In the genomic region with DNA sequence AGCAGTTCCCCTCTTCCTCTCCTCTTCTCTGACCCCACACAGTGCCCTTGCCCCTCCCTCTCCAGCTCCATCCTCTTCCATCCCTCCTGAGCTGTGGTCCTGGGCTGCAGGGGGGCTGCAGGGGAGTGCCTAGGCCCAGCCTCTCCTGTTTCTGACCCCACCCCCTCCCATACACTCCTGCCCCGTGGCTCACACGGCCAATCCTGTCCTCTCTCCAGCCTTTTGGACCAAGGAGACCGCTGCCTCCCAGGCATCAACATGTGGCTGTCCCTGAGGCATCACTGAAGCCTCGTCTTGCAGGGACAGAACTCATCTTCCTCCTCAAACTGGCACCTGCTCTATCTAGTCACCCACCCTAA, we compare ENCODE assay signal across 24 cellular contexts. TPM values are rescaled to one million over a fixed set of nuclear protein-coding genes. Genes with fewer than 3 reads are reported as not detected.
DNase-seq lines count a peak whose midpoint lies in the region; ATAC-seq and TF ChIP-seq lines count a peak whose summit lies in the region.
"Had no signal": no experiment of that assay in that cellular context is flagged by ENCODE, and none has a peak within 500 bp of the region (broad histone marks: within the 10 kb centered on the region; RNA-seq: fewer than 3 reads in every experiment).

No MANE protein-coding gene starts in this region.

- H3K9me3 Mint-ChIP-seq in activated naive CD4-positive, alpha-beta T cell treated with anti-CD3 and anti-CD28 coated beads, Interleukin-2, amount 50 U/mL, for 72 hours, result no peaks in the 10 kb centered on the region
- no peaks in the 10 kb centered on the region for H3K9me3 Mint-ChIP-seq in activated naive CD8-positive, alpha-beta T cell treated with anti-CD3 and anti-CD28 coated beads, Interleukin-2, amount 10 ng/mL, durations not matched to agents 7 days and 5 days
- H3K9me3 Mint-ChIP-seq: activated CD4-positive, alpha-beta T cell treated with anti-CD3 and anti-CD28 coated beads, Interleukin-2, amount 10 ng/mL, durations not matched to agents 24 days and 14 days; activated T-helper 2 cell treated with anti-CD3 and anti-CD28 coated beads, Interferon-gamma antibody, Interleukin-2, Interleukin-4, amounts not matched to agents 10 μg/mL and 5 μg/mL and 100 μg/mL, durations not matched to agents 14 hours and 24 hours and 36 hours; brain; H9 had no signal

- H3K4me3 Mint-ChIP-seq in activated naive CD8-positive, alpha-beta T cell treated with anti-CD3 and anti-CD28 coated beads, Interleukin-2, amount 10 ng/mL, durations not matched to agents 7 days and 5 days, result no peak overlapping the region
- H3K4me3 Mint-ChIP-seq: activated CD4-positive, alpha-beta T cell treated with anti-CD3 and anti-CD28 coated beads, Interleukin-2, amount 10 ng/mL, durations not matched to agents 24 days and 14 days had no signal

- H3K36me3 ChIP-seq in lower lobe of right lung (peaks cover 46% of the 10 kb centered on the region), stomach smooth muscle (ENCODE audit: control insufficient read depth in 2 of 2, insufficient read depth in 2 of 2, low read length in 2 of 2) (peaks cover 19 to 29% of the 10 kb centered on the region in 2 donors)
- H3K36me3 ChIP-seq: SJCRH30 had no signal

- POLR2A ChIA-PET in activated naive CD8-positive, alpha-beta T cell treated with anti-CD3 and anti-CD28 coated beads, Interleukin-2, amount 10 ng/mL, durations not matched to agents 7 days and 5 days (lab: Charles Lee), result no interaction called here

- H3K27ac ChIP-seq in lower lobe of right lung (no peak overlapping the region), stomach smooth muscle (ENCODE audit: low read length) (peak overlapping the region; percentile 11)
- H3K27ac ChIP-seq: coronary artery, SJCRH30 had no signal

- no peak for TF ChIP-seq CTCF in lower lobe of right lung (IDR thresholded peaks at IDR 0.05)

- H3K9me3 ChIP-seq in lower lobe of right lung (no peaks in the 10 kb centered on the region), stomach smooth muscle (ENCODE audit: control insufficient read depth in 2 of 2, low read length in 2 of 2) (no peaks in the 10 kb centered on the region)
- H3K9me3 ChIP-seq: SJCRH30 had no signal

- intact Hi-C loops in lower lobe of right lung (cut with DNase I), result no loop called here

- H3K27ac Mint-ChIP-seq in activated naive CD4-positive, alpha-beta T cell treated with anti-CD3 and anti-CD28 coated beads, Interleukin-2, amount 50 U/mL, for 72 hours, result peak overlapping the region; percentile 17 to 70
- peak overlapping the region; percentile 52 for H3K27ac Mint-ChIP-seq in activated naive CD8-positive, alpha-beta T cell treated with anti-CD3 and anti-CD28 coated beads, Interleukin-2, amount 10 ng/mL, durations not matched to agents 7 days and 5 days
- H3K27ac Mint-ChIP-seq: activated CD4-positive, alpha-beta T cell treated with anti-CD3 and anti-CD28 coated beads, Interleukin-2, amount 10 ng/mL, durations not matched to agents 24 days and 14 days; activated T-helper 2 cell treated with anti-CD3 and anti-CD28 coated beads, Interferon-gamma antibody, Interleukin-2, Interleukin-4, amounts not matched to agents 10 μg/mL and 5 μg/mL and 100 μg/mL, durations not matched to agents 14 hours and 24 hours and 36 hours had no signal

- H3K4me1 ChIP-seq in lower lobe of right lung, result peaks cover 29% of the 10 kb centered on the region
- peaks cover 60% of the 10 kb centered on the region for H3K4me1 ChIP-seq in stomach smooth muscle (ENCODE audit: control insufficient read depth, insufficient read depth, low read length)
- H3K4me1 ChIP-seq: SJCRH30 had no signal

- no peak for DNase-seq in activated naive CD4-positive, alpha-beta T cell treated with anti-CD3 and anti-CD28 coated beads, Interleukin-2, amount 50 U/mL, for 72 hours (ENCODE audit: low spot score in 2 of 2)
- DNase-seq in activated naive CD4-positive, alpha-beta T cell treated with Interleukin-2 at 50 U/mL for 16 hours, result no peak
- DNase-seq in activated naive CD8-positive, alpha-beta T cell treated with anti-CD3 and anti-CD28 coated beads, Interleukin-2, amount 10 ng/mL, durations not matched to agents 7 days and 5 days, result no peak
- DNase-seq in lower lobe of right lung (peak; percentile 28), ureter (ENCODE audit: low spot score) (no peak), NCI-H2107 (lab: John Stamatoyannopoulos, UW) (no peak)
- DNase-seq: activated CD4-positive, alpha-beta T cell treated with anti-CD3 and anti-CD28 coated beads, Interleukin-2, amount 10 ng/mL, durations not matched to agents 24 days and 14 days; AML-193; DND-41; H9; NCI-H1694; NCI-H2171; NCI-H526 treated with DMSO at 0.1 percent for 48 hours; SJCRH30 had no signal

- no peak overlapping the region for H3K9ac ChIP-seq in stomach smooth muscle (ENCODE audit: low read length in 2 of 2)

- peaks cover 13% of the 10 kb centered on the region for H3K4me1 Mint-ChIP-seq in activated naive CD8-positive, alpha-beta T cell treated with anti-CD3 and anti-CD28 coated beads, Interleukin-2, amount 10 ng/mL, durations not matched to agents 7 days and 5 days

- H3K27me3 ChIP-seq in lower lobe of right lung (ENCODE audit: low read depth) (no peaks in the 10 kb centered on the region), stomach smooth muscle (ENCODE audit: control insufficient read depth in 1 of 2, insufficient read depth in 2 of 2, low read length in 2 of 2) (no peaks in the 10 kb centered on the region)
- H3K27me3 ChIP-seq: SJCRH30 had no signal

- ATAC-seq in activated naive CD4-positive, alpha-beta T cell treated with anti-CD3 and anti-CD28 coated beads, Interleukin-2, amount 50 U/mL, for 72 hours, result no peak
- no peak for ATAC-seq in activated naive CD8-positive, alpha-beta T cell treated with anti-CD3 and anti-CD28 coated beads, Interleukin-2, amount 10 ng/mL, durations not matched to agents 7 days and 5 days (ENCODE audit: low read depth)
- ATAC-seq in lower lobe of right lung (no peak), HG02759 (IDR thresholded peaks at IDR 0.05; ENCODE audit: unreplicated experiment) (no peak)

- no peaks in the 10 kb centered on the region for H3K27me3 Mint-ChIP-seq in activated naive CD8-positive, alpha-beta T cell treated with anti-CD3 and anti-CD28 coated beads, Interleukin-2, amount 10 ng/mL, durations not matched to agents 7 days and 5 days
- H3K27me3 Mint-ChIP-seq: activated CD4-positive, alpha-beta T cell treated with anti-CD3 and anti-CD28 coated beads, Interleukin-2, amount 10 ng/mL, durations not matched to agents 24 days and 14 days; brain had no signal

- no peak overlapping the region for H3K4me3 ChIP-seq in lower lobe of right lung
- H3K4me3 ChIP-seq in stomach smooth muscle (ENCODE audit: low read length in 2 of 2), result no peak overlapping the region
- H3K4me3 ChIP-seq: coronary artery, lung, SJCRH30 had no signal

- H3K36me3 Mint-ChIP-seq in activated naive CD4-positive, alpha-beta T cell treated with anti-CD3 and anti-CD28 coated beads, Interleukin-2, amount 50 U/mL, for 72 hours, result peaks cover 0 to under 1% of the 10 kb centered on the region in 2 donors
- H3K36me3 Mint-ChIP-seq in activated naive CD8-positive, alpha-beta T cell treated with anti-CD3 and anti-CD28 coated beads, Interleukin-2, amount 10 ng/mL, durations not matched to agents 7 days and 5 days, result no peaks in the 10 kb centered on the region
- H3K36me3 Mint-ChIP-seq: brain had no signal

RNA-seq across cellular contexts. Expression of a gene that starts 6.7 kb away (rescaled TPM):
- 10 to 100 TPM; 56.9 to 93.2 TPM for total RNA-seq in activated naive CD4-positive, alpha-beta T cell treated with anti-CD3 and anti-CD28 coated beads, Interleukin-2, amount 50 U/mL, for 72 hours
- total RNA-seq in activated naive CD8-positive, alpha-beta T cell treated with anti-CD3 and anti-CD28 coated beads, Interleukin-2, amount 10 ng/mL, durations not matched to agents 7 days and 5 days, result 10 to 100 TPM; 46.2 to 48.7 TPM
- total RNA-seq in lower lobe of right lung (48.8 TPM), ureter (176 TPM)

RNA-seq across cellular contexts. Expression of a gene that starts 44.6 kb away (rescaled TPM):
- total RNA-seq in activated naive CD4-positive, alpha-beta T cell treated with anti-CD3 and anti-CD28 coated beads, Interleukin-2, amount 50 U/mL, for 72 hours, result under 1 TPM in 1 of 2 donors, not detected in 1; 0.10 TPM
- total RNA-seq in activated naive CD8-positive, alpha-beta T cell treated with anti-CD3 and anti-CD28 coated beads, Interleukin-2, amount 10 ng/mL, durations not matched to agents 7 days and 5 days, result under 1 TPM; 0.08 to 0.09 TPM
- 0.12 TPM for total RNA-seq in lower lobe of right lung
- 1.0 TPM for total RNA-seq in ureter
- total RNA-seq: fibroblast of lung, glomerular endothelial cell, LHCN-M2, pulmonary artery endothelial cell, SJCRH30 had no signal
